30 cellular contexts compared by ENCODE assay signal in the genomic region with DNA sequence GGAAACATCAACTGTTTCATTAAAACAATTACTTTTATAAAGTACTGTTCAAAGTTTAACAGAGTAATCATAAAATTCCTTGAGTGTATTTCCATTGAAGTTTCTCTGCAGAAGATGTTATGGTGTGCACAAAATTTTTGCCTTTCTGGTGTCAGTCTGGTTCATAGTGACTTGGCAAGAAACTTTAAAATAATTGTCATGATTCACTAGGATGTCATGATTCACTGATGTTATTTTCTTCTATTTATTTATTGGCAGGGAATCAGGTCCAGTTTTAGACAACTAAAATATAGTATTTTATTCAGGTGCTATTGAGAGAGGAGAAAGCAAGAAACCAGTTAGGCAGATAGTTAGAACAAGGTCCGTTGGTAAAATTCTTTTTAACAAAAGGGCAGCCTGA. TPM values are rescaled to one million over a fixed set of nuclear protein-coding genes. Genes with fewer than 3 reads are reported as not detected.
"Had no signal": no experiment of that assay in that cellular context is flagged by ENCODE, and none has a peak within 500 bp of the region (broad histone marks: within the 10 kb centered on the region; RNA-seq: fewer than 3 reads in every experiment).

No MANE protein-coding gene starts in this region.

- H3K79me2 ChIP-seq: parathyroid adenoma had no signal

- H3K4me1 ChIP-seq: body of pancreas, esophagus muscularis mucosa, heart right ventricle, parathyroid adenoma, psoas muscle, transverse colon had no signal

- H3K9ac ChIP-seq: parathyroid adenoma had no signal

- DNase-seq: activated CD4-positive, alpha-beta T cell treated with anti-CD3 and anti-CD28 coated beads for 36 hours; activated CD4-positive, alpha-beta T cell treated with anti-CD3 and anti-CD28 coated beads, Interleukin-2, amount 50 U/mL, for 4 hours; activated CD4-positive, CD25-positive, alpha-beta regulatory T cell; activated naive CD4-positive, alpha-beta T cell; activated T-cell treated with anti-CD3 and anti-CD28 coated beads for 4 hours; activated T-cell treated with anti-CD3 and anti-CD28 coated beads, Interleukin-2, amount 50 U/mL, for 72 hours; anterior cingulate cortex; body of pancreas; caudate nucleus; cortex of kidney; foreskin melanocyte; heart right ventricle; midbrain; naive thymus-derived CD4-positive, alpha-beta T cell; occipital lobe; psoas muscle; right cardiac atrium; stimulated activated CD4-positive, alpha-beta T cell treated with anti-CD3 and anti-CD28 coated beads, Interleukin-2, amount 100 ng/mL, for 48 hours; stimulated activated naive CD4-positive, alpha-beta T cell treated with Interleukin-2 at 50 U/mL for 16 hours; T-helper 2 cell; transverse colon had no signal

- H3K4me3 ChIP-seq: body of pancreas, esophagus muscularis mucosa, heart right ventricle, psoas muscle, transverse colon had no signal

- ATAC-seq: activated CD4-positive, alpha-beta T cell treated with anti-CD3 and anti-CD28 coated beads for 36 hours; activated naive CD4-positive, alpha-beta T cell treated with anti-CD3 and anti-CD28 coated beads, Interleukin-2, amount 50 U/mL, for 72 hours; activated T-cell treated with anti-CD3 and anti-CD28 coated beads, Interleukin-2, amount 50 U/mL, for 72 hours; body of pancreas; heart right ventricle; naive thymus-derived CD4-positive, alpha-beta T cell; psoas muscle; right cardiac atrium had no signal

- H3K27me3 ChIP-seq: body of pancreas, esophagus muscularis mucosa, heart right ventricle, transverse colon had no signal

- H2AFZ ChIP-seq: parathyroid adenoma had no signal

- H3K27ac ChIP-seq: body of pancreas, esophagus muscularis mucosa, heart right ventricle, parathyroid adenoma, psoas muscle, transverse colon had no signal

- H3K36me3 ChIP-seq: esophagus muscularis mucosa, heart right ventricle, transverse colon had no signal

- H3K9me3 ChIP-seq: body of pancreas, esophagus muscularis mucosa, heart right ventricle, psoas muscle, transverse colon had no signal

RNA-seq across cellular contexts. Expression of a gene that starts 3.8 kb away (rescaled TPM):
- total RNA-seq: activated CD4-positive, alpha-beta T cell treated with anti-CD3 and anti-CD28 coated beads for 36 hours; activated naive CD4-positive, alpha-beta T cell treated with anti-CD3 and anti-CD28 coated beads, Interleukin-2, amount 50 U/mL, for 72 hours; activated T-cell treated with anti-CD3 and anti-CD28 coated beads, Interleukin-2, amount 50 U/mL, for 72 hours; body of pancreas; chondrocyte; endothelial cell of umbilical vein; esophagus muscularis mucosa; glomerular endothelial cell; heart right ventricle; naive thymus-derived CD4-positive, alpha-beta T cell; neural crest cell; occipital lobe; psoas muscle; right cardiac atrium; temporal lobe; transverse colon had no signal
- polyA plus RNA-seq: heart right ventricle; naive thymus-derived CD4-positive, alpha-beta T cell; psoas muscle; right cardiac atrium had no signal

RNA-seq across cellular contexts. Expression of a gene that starts 9.8 kb away (rescaled TPM):
- total RNA-seq: activated CD4-positive, alpha-beta T cell treated with anti-CD3 and anti-CD28 coated beads for 36 hours; activated naive CD4-positive, alpha-beta T cell treated with anti-CD3 and anti-CD28 coated beads, Interleukin-2, amount 50 U/mL, for 72 hours; activated T-cell treated with anti-CD3 and anti-CD28 coated beads, Interleukin-2, amount 50 U/mL, for 72 hours; body of pancreas; chondrocyte; endothelial cell of umbilical vein; esophagus muscularis mucosa; glomerular endothelial cell; heart right ventricle; liver; naive thymus-derived CD4-positive, alpha-beta T cell; neural crest cell; occipital lobe; psoas muscle; right cardiac atrium; temporal lobe; transverse colon had no signal
- polyA plus RNA-seq: endothelial cell of umbilical vein; heart right ventricle; liver; naive thymus-derived CD4-positive, alpha-beta T cell; psoas muscle; right cardiac atrium had no signal
